Comparison of ENCODE assay signal across 8 cellular contexts in the genomic region with DNA sequence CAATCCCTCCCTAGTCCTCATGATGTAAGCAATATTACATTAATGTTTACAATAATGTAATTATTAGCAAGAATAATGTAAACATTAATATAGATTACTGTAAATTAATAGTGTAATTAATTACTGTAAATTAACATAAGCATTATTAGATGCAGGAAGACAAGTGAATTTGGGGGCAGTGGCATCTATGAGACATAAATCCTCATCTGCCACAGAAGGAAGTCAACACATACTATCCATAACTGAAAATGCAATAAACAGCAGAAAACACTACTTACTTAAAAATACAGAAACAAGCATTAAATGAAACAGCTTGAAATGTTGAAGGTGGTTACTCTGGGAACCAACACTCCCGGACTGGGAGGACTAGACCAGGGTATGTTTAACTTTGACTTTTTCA. TPM values are rescaled to one million over a fixed set of nuclear protein-coding genes. Genes with fewer than 3 reads are reported as not detected.
DNase-seq lines count a peak whose midpoint lies in the region; ATAC-seq and TF ChIP-seq lines count a peak whose summit lies in the region.

No MANE protein-coding gene starts in this region.

- WGBS in prostate gland, result 5% methylated on average over 1 of the region's 1 CpG

- intact Hi-C loops in Panc1 (cut with micrococcal nuclease; ENCODE audit: unreplicated experiment) (no loop called here), prostate gland (cut with DNase I) (no loop called here)

- H3K36me3 ChIP-seq in Panc1 (ENCODE audit: control insufficient read depth, insufficient read depth, low read length) (peaks cover 3% of the 10 kb centered on the region; the same call in 1 of the 2 replicates), prostate gland (no peaks in the 10 kb centered on the region)

- ATAC-seq in Panc1, result no peak
- no peak for ATAC-seq in GM19397 (IDR thresholded peaks at IDR 0.05; ENCODE audit: unreplicated experiment)
- no peak for ATAC-seq in HG03095 (IDR thresholded peaks at IDR 0.05; ENCODE audit: unreplicated experiment)

- CTCF ChIA-PET in Panc1 (lab: Charles Lee), result interaction anchor here (0.6 kb wide), 1 partner anchor 17 kb away, joined by 3 read pairs; no protein-coding TSS in a partner anchor

- DNase-seq in Panc1 (ENCODE audit: low read depth, low spot score), result no peak
- DNase-seq in epithelial cell of prostate (ENCODE audit: low read depth, low spot score), result no peak
- no peak for DNase-seq in prostate gland (ENCODE audit: low spot score)
- no peak for DNase-seq in cerebellar cortex (ENCODE audit: low spot score)
- no peak for DNase-seq in D341Med (ENCODE audit: low spot score)

- TF ChIP-seq POLR2A in prostate gland (IDR thresholded peaks at IDR 0.05), result no peak

- H3K27ac ChIP-seq in Panc1 (ENCODE audit: low read length), result peak overlapping the region; percentile 88
- H3K27ac ChIP-seq in epithelial cell of prostate, result peak overlapping the region; percentile 91
- H3K27ac ChIP-seq in prostate gland, result peak overlapping the region; percentile 89 to 95

- peak overlapping the region; percentile 94 for H3K4me3 ChIP-seq in GM08714 (ENCODE audit: low read length)
- H3K4me3 ChIP-seq in Panc1 (ENCODE audit: low read depth in 2 of 2, low read length in 2 of 2), result peak overlapping the region; percentile 78 to 87
- peak overlapping the region in 1 of 2 donors; percentile 59 for H3K4me3 ChIP-seq in prostate gland

- POLR2A ChIA-PET in Panc1 (lab: Charles Lee), result no interaction called here

- TF ChIP-seq CTCF in Panc1 (IDR thresholded peaks at IDR 0.05) (no peak), prostate gland (IDR thresholded peaks at IDR 0.05) (no peak)

- H3K9me3 ChIP-seq in Panc1 (ENCODE audit: control insufficient read depth, insufficient read depth, low read depth, low read length) (no peaks in the 10 kb centered on the region), prostate gland (no peaks in the 10 kb centered on the region)

- in situ Hi-C loops in Panc1 (cut with HindIII; ENCODE audit: low pct_unique_long_range_greater_than_20kb, low sequenced_read_pairs), result no loop called here

- no TSS peak for BruUV-seq in Panc1 (replicated peaks; lab: Mats Ljungman, UMichigan)

- no peaks in the 10 kb centered on the region for H3K27me3 ChIP-seq in Panc1 (ENCODE audit: control insufficient read depth, insufficient read depth, low read length)
- no peaks in the 10 kb centered on the region for H3K27me3 ChIP-seq in prostate gland (replicated peaks; ENCODE audit: insufficient read depth)

- H3K4me1 ChIP-seq in Panc1 (ENCODE audit: control insufficient read depth, insufficient read depth, low read length) (peaks cover 8% of the 10 kb centered on the region), prostate gland (replicated peaks) (peaks cover 3% of the 10 kb centered on the region)

RNA-seq across cellular contexts. Expression of a gene that starts 0.7 kb away (rescaled TPM):
- 17.4 TPM for total RNA-seq in Panc1 (2021; ENCODE audit: unreplicated experiment)
- polyA plus RNA-seq in Panc1 (2012; ENCODE audit: insufficient read length), result 11.6 TPM
- 10 to 100 TPM; 14.6 to 18.8 TPM for total RNA-seq in prostate gland

RNA-seq across cellular contexts. Expression of a gene that starts 17.1 kb away (rescaled TPM):
- total RNA-seq in Panc1 (2021; ENCODE audit: unreplicated experiment) (1.2 TPM), prostate gland (1 to 10 TPM; 2.4 to 3.6 TPM)
- polyA plus RNA-seq in Panc1 (2012; ENCODE audit: insufficient read length), result 0.96 TPM

RNA-seq across cellular contexts. Expression of a gene that starts 52.5 kb away (rescaled TPM):
- total RNA-seq in Panc1 (2021; ENCODE audit: unreplicated experiment) (not detected), prostate gland (not detected)
- not detected for polyA plus RNA-seq in Panc1 (2012; ENCODE audit: insufficient read length)
